ENCODE assay signal across 1 cellular context in the genomic region with DNA sequence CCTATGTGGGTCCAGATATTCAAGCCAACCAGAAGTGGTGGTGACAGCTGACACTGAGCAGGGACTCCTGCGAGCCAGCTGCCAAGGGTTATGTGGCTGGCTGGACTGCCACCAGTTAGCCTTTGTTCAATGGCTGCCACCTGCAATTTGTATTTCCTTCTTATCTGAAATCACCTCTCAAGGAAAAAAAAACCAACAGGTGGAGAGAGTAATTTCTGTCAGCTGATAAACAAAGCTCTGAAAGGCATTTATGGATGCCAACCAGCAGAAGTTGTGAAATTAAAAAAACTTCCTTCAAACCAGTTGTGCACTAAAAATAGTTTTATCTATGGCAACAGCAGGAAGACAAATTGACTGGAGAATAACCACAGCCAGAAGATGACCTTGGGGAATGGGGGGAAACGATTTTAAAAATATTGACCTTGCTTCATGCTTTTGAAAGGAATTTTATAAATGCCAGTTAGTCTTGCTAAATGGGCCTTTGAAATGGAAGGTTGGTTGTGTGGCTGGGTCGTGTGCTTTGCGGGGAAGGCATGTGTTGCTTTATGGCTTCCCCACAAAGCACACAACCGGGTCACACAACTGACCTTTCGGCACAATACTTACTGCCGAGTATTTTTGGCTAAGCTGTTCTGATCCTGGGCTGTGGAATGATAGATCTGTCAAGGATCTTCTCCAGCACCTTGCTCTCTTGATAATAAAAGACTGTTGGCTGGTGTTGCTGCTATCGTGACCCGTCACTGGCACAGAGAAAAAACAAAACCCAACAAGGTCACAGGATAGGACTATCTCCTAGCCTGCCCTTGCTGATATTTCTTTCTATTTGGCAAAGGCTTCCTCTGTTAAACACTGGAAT.
TF ChIP-seq lines count a peak whose summit lies in the region.

No MANE protein-coding gene starts in this region.

TF ChIP-seq in endothelial cell of umbilical vein, 7 proteins besides CTCF, POLR2A, EP300 and RAD21 (continued from another document):
- TF ChIP-seq POLR2AphosphoS5 (IDR thresholded peaks at IDR 0.05; ENCODE audit: insufficient read depth, low read depth, low read length) (no peak), FOS (IDR thresholded peaks at IDR 0.05; ENCODE audit: borderline replicate concordance, insufficient read depth, low read length) (no peak), GATA2 (IDR thresholded peaks at IDR 0.05; ENCODE audit: insufficient read depth, insufficient read length, low read depth, low read length) (no peak), EZH2 (IDR thresholded peaks at IDR 0.05; ENCODE audit: borderline replicate concordance, low read depth, low read length, severe bottlenecking) (no peak)
- TF ChIP-seq, protein P1, sequence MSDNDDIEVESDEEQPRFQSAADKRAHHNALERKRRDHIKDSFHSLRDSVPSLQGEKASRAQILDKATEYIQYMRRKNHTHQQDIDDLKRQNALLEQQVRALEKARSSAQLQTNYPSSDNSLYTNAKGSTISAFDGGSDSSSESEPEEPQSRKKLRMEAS (IDR thresholded peaks at IDR 0.05; ENCODE audit: insufficient read depth, insufficient read length) = no peak
